In the genomic region with DNA sequence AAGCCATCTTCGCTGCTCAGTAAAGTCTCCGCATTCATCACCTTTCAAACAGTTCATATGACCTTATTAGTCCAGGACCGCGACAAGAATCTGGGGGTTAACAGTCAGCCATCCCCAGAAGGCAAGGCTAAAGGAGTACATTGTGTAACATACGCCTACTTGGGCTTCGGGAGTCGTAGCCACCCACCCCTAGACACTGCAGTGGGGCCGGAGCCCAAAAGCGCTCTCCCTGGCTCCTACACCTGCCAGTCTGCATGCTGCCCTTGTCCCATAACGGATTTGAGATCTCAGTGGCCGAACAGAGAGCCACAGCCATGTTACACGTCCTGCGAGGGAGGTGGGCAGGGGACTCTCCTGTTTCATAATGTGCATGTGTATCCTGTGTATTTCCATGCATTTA, we compare ENCODE assay signal across 33 cellular contexts.
DNase-seq lines count a peak whose midpoint lies in the region; ATAC-seq, FAIRE-seq and TF ChIP-seq lines count a peak whose summit lies in the region.
"Had no signal": no experiment of that assay in that cellular context is flagged by ENCODE, and none has a peak within 500 bp of the region (broad histone marks: within the 10 kb centered on the region; RNA-seq: fewer than 3 reads in every experiment).

No MANE protein-coding gene starts in this region.

- peak overlapping the region; percentile 54; the same call in 1 of the 2 replicates for H3K4me3 ChIP-seq in H7 (ENCODE audit: insufficient read depth, low read depth, low read length)
- H3K4me3 ChIP-seq in endodermal cell (ENCODE audit: low read length): no peak overlapping the region
- H3K4me3 ChIP-seq in HepG2 (replicated peaks in 1 of 3; ENCODE audit: insufficient read depth in 1 of 3, low read depth in 2 of 3, low read length in 3 of 3): no peak overlapping the region
- H3K4me3 ChIP-seq: esophagus muscularis mucosa, heart right ventricle, prostate gland, sigmoid colon had no signal

- no peaks in the 10 kb centered on the region for H3K9me3 ChIP-seq in endodermal cell (ENCODE audit: control insufficient read depth, low read length)
- H3K9me3 ChIP-seq in HepG2 (ENCODE audit: low read length): no peaks in the 10 kb centered on the region
- H3K9me3 ChIP-seq: esophagus muscularis mucosa, neutrophil, prostate gland, sigmoid colon had no signal

- no peak for FAIRE-seq in HepG2 (lab: Jason Lieb, UNC)
- FAIRE-seq: A204.1, G401.6 had no signal

- H3K27ac Mint-ChIP-seq in endodermal cell (no peak overlapping the region), progenitor cell of endocrine pancreas (peak overlapping the region; percentile 89)
- H3K27ac Mint-ChIP-seq: activated CD4-positive, alpha-beta memory T cell treated with anti-CD3 and anti-CD28 coated beads, Interleukin-2, amount 10 ng/mL, durations not matched to agents 7 days and 5 days; activated T-helper 1 cell treated with anti-CD3 and anti-CD28 coated beads, Interleukin-12 subunit alpha, Interleukin-12 subunit beta, Interleukin-2, Interleukin-4 antibody, amounts not matched to agents 30 ng/mL and 10 ng/mL and 1 ng/mL, durations not matched to agents 14 hours and 24 hours and 36 hours; CD14-positive monocyte; dendritic cell treated with granulocyte-macrophage colony-stimulating factor and Interleukin-4, amounts not matched to agents 40 ng/mL and 50 ng/mL, for 4 days; type B pancreatic cell had no signal

- no peak for DNase-seq in H7
- DNase-seq in endodermal cell: no peak
- no peak for DNase-seq in HepG2 (ENCODE audit: low spot score)
- DNase-seq in progenitor cell of endocrine pancreas (ENCODE audit: low spot score, unreplicated experiment): no peak
- DNase-seq in NAMALWA (ENCODE audit: low spot score): no peak
- DNase-seq: activated CD4-positive, alpha-beta memory T cell treated with anti-CD3 and anti-CD28 coated beads, Interleukin-2, amount 10 ng/mL, durations not matched to agents 7 days and 5 days; activated CD4-positive, alpha-beta T cell treated with anti-CD3 and anti-CD28 coated beads for 1 hour; activated CD8-positive, alpha-beta memory T cell treated with anti-CD3 and anti-CD28 coated beads, Interleukin-2, amount 50 U/mL, for 4 hours; activated naive CD4-positive, alpha-beta T cell treated with Interleukin-2 at 50 U/mL for 16 hours; heart right ventricle; KG1; NCI-H2081; NCI-H226; NCI-H526 treated with DMSO at 0.1 percent for 48 hours; NK-92 treated with Interleukin-12 subunit alpha and Interleukin-12 subunit beta, amount 100 ng/mL, for 24 hours; PC-3; sigmoid colon; stimulated activated CD4-positive, alpha-beta T cell treated with anti-CD3 and anti-CD28 coated beads, Interleukin-4, amount 100 ng/mL, for 24 hours had no signal

- ATAC-seq in HepG2 (no peak; the same call in 2 of the 3 replicates), SK-N-SH treated with all-trans-retinoic acid at 6 μM for 48 hours (no peak), esophagus mucosa (no peak), HG03196 (IDR thresholded peaks at IDR 0.05; ENCODE audit: unreplicated experiment) (no peak)
- ATAC-seq: heart right ventricle, left lobe of liver, PC-3, Right ventricle myocardium inferior had no signal

- H3K27ac ChIP-seq in endodermal cell (ENCODE audit: low read depth, low read length) (no peak overlapping the region), HepG2 (ENCODE audit: extremely low read length, insufficient read depth, low read length) (no peak overlapping the region)
- H3K27ac ChIP-seq: esophagus muscularis mucosa, heart right ventricle, neutrophil, prostate gland, sigmoid colon had no signal

- intact Hi-C loops in HepG2 (cut with micrococcal nuclease; ENCODE audit: unreplicated experiment): no loop called here

- no peak for TF ChIP-seq POLR2A in HepG2 (IDR thresholded peaks at IDR 0.05; ENCODE audit: insufficient read depth in 1 of 2, low read depth in 2 of 2, low read length in 2 of 2)

- POLR2A ChIA-PET in HepG2 (lab: Yijun Ruan, JAX): no interaction called here

- peaks cover 2% of the 10 kb centered on the region for H3K9me3 Mint-ChIP-seq in endodermal cell
- no peaks in the 10 kb centered on the region for H3K9me3 Mint-ChIP-seq in progenitor cell of endocrine pancreas (ENCODE audit: low read depth)
- H3K9me3 Mint-ChIP-seq: activated T-helper 1 cell treated with anti-CD3 and anti-CD28 coated beads, Interleukin-12 subunit alpha, Interleukin-12 subunit beta, Interleukin-2, Interleukin-4 antibody, amounts not matched to agents 30 ng/mL and 10 ng/mL and 1 ng/mL, durations not matched to agents 14 hours and 24 hours and 36 hours; dendritic cell treated with granulocyte-macrophage colony-stimulating factor and Interleukin-4, amounts not matched to agents 40 ng/mL and 50 ng/mL, for 4 days; type B pancreatic cell had no signal

- CTCF ChIA-PET in HepG2 (lab: Yijun Ruan, JAX; ENCODE audit: low intra/inter-chr PET ratio, low total read pairs): no interaction called here

- peak overlapping the region; percentile 53; the same call in 1 of the 2 replicates for H3K4me2 ChIP-seq in HepG2 (ENCODE audit: low read depth, low read length)

- TF ChIP-seq RAD21 in HepG2 (CRISPR knock-in tag; IDR thresholded peaks at IDR 0.05): no peak

- H3K27me3 ChIP-seq in H7 (ENCODE audit: control insufficient read depth, insufficient read depth, low read length) (no peaks in the 10 kb centered on the region), endodermal cell (ENCODE audit: control insufficient read depth, insufficient read depth, low read length, poor library complexity, severe bottlenecking) (no peaks in the 10 kb centered on the region), HepG2 (ENCODE audit: control insufficient read depth in 1 of 2, insufficient read depth in 2 of 2, low read length in 2 of 2) (no peaks in the 10 kb centered on the region)
- H3K27me3 ChIP-seq: neutrophil, sigmoid colon had no signal

- peaks cover 6% of the 10 kb centered on the region for H3K4me1 Mint-ChIP-seq in endodermal cell
- H3K4me1 Mint-ChIP-seq in progenitor cell of endocrine pancreas (ENCODE audit: low read depth): peaks cover 3% of the 10 kb centered on the region
- H3K4me1 Mint-ChIP-seq: activated CD4-positive, alpha-beta memory T cell treated with anti-CD3 and anti-CD28 coated beads, Interleukin-2, amount 10 ng/mL, durations not matched to agents 7 days and 5 days; CD14-positive monocyte; central memory CD8-positive, alpha-beta T cell had no signal

- H3K4me1 ChIP-seq in endodermal cell (ENCODE audit: control insufficient read depth, insufficient read depth, low read length) (no peaks in the 10 kb centered on the region), HepG2 (ENCODE audit: insufficient read depth, low read length) (no peaks in the 10 kb centered on the region)
- H3K4me1 ChIP-seq: esophagus muscularis mucosa, heart right ventricle, prostate gland, sigmoid colon had no signal

- 78 to 84% methylated on average over 4 to 13 of the region's 13 CpGs for WGBS in endodermal cell (ENCODE audit: insufficient coverage in 1 of 2, insufficient read length in 1 of 2), 2 experiments
- 60% methylated on average over 10 of the region's 13 CpGs for WGBS in HepG2 (ENCODE audit: low lambda C conversion rate)

- BruUV-seq in HepG2 (replicated peaks; lab: Mats Ljungman, UMichigan): no TSS peak

- no peak for TF ChIP-seq CTCF in endodermal cell (conservative IDR thresholded peaks at IDR 0.05)
- TF ChIP-seq CTCF in HepG2 (CRISPR knock-in tag; IDR thresholded peaks at IDR 0.05): no peak
- no peak for TF ChIP-seq CTCF in progenitor cell of endocrine pancreas (IDR thresholded peaks at IDR 0.05; ENCODE audit: unreplicated experiment)

- no peaks in the 10 kb centered on the region for H4K20me1 ChIP-seq in HepG2 (ENCODE audit: insufficient read depth, low read length)

- TF ChIP-seq EP300 in HepG2 (IDR thresholded peaks at IDR 0.05; ENCODE audit: low read depth in 2 of 2, low read length in 2 of 2) (no peak), HepG2 (CRISPR knock-in tag; IDR thresholded peaks at IDR 0.05; ENCODE audit: borderline replicate concordance) (no peak)

- no peaks in the 10 kb centered on the region for H3K36me3 Mint-ChIP-seq in endodermal cell (ENCODE audit: low read depth)
- no peaks in the 10 kb centered on the region for H3K36me3 Mint-ChIP-seq in progenitor cell of endocrine pancreas (ENCODE audit: insufficient read depth)
- H3K36me3 Mint-ChIP-seq: CD14-positive monocyte, type B pancreatic cell had no signal

- in situ Hi-C loops in HepG2 (cut with HindIII; ENCODE audit: extremely low pct_ligation_motif_present, low pct_unique_long_range_greater_than_20kb): no loop called here

- H2AFZ ChIP-seq in HepG2 (ENCODE audit: low read length): no peak overlapping the region

- no peaks in the 10 kb centered on the region for H3K79me2 ChIP-seq in HepG2 (ENCODE audit: insufficient read depth, low read length)

- no peak overlapping the region for H3K9ac ChIP-seq in endodermal cell (ENCODE audit: extremely low read depth, low read length, poor library complexity, severe bottlenecking)
- H3K9ac ChIP-seq in HepG2 (ENCODE audit: insufficient read depth, low read depth, low read length): no peak overlapping the region

- H3K4me3 Mint-ChIP-seq in endodermal cell: peak overlapping the region; percentile 76
- peak overlapping the region; percentile 76 for H3K4me3 Mint-ChIP-seq in progenitor cell of endocrine pancreas (ENCODE audit: low read depth)
- H3K4me3 Mint-ChIP-seq: activated CD4-positive, alpha-beta memory T cell treated with anti-CD3 and anti-CD28 coated beads, Interleukin-2, amount 10 ng/mL, durations not matched to agents 7 days and 5 days; activated T-helper 1 cell treated with anti-CD3 and anti-CD28 coated beads, Interleukin-12 subunit alpha, Interleukin-12 subunit beta, Interleukin-2, Interleukin-4 antibody, amounts not matched to agents 30 ng/mL and 10 ng/mL and 1 ng/mL, durations not matched to agents 14 hours and 24 hours and 36 hours; CD14-positive monocyte; central memory CD8-positive, alpha-beta T cell; dendritic cell treated with granulocyte-macrophage colony-stimulating factor and Interleukin-4, amounts not matched to agents 40 ng/mL and 50 ng/mL, for 4 days had no signal

- H3K27me3 Mint-ChIP-seq in endodermal cell (ENCODE audit: insufficient read depth) (peaks cover 2% of the 10 kb centered on the region), progenitor cell of endocrine pancreas (no peaks in the 10 kb centered on the region)
- H3K27me3 Mint-ChIP-seq: activated CD4-positive, alpha-beta memory T cell treated with anti-CD3 and anti-CD28 coated beads, Interleukin-2, amount 10 ng/mL, durations not matched to agents 7 days and 5 days; central memory CD8-positive, alpha-beta T cell; dendritic cell treated with granulocyte-macrophage colony-stimulating factor and Interleukin-4, amounts not matched to agents 40 ng/mL and 50 ng/mL, for 4 days; type B pancreatic cell had no signal

- H3K36me3 ChIP-seq in H7 (replicated peaks; ENCODE audit: control insufficient read depth, insufficient read depth, low read length): no peaks in the 10 kb centered on the region
- H3K36me3 ChIP-seq in endodermal cell (ENCODE audit: control insufficient read depth, insufficient read depth, low read length): no peaks in the 10 kb centered on the region
- no peaks in the 10 kb centered on the region for H3K36me3 ChIP-seq in HepG2 (replicated peaks in 1 of 2; ENCODE audit: control insufficient read depth in 1 of 2, insufficient read depth in 2 of 2, low read length in 2 of 2)
- H3K36me3 ChIP-seq: esophagus muscularis mucosa, heart right ventricle, neutrophil, prostate gland, sigmoid colon had no signal

TF ChIP-seq in HepG2, 621 proteins besides CTCF, POLR2A, EP300 and RAD21 (continues in another document):
- no peak for TF ChIP-seq FOSL2 (CRISPR knock-in tag; IDR thresholded peaks at IDR 0.05)
